8 cellular contexts compared by ENCODE assay signal in the genomic region with DNA sequence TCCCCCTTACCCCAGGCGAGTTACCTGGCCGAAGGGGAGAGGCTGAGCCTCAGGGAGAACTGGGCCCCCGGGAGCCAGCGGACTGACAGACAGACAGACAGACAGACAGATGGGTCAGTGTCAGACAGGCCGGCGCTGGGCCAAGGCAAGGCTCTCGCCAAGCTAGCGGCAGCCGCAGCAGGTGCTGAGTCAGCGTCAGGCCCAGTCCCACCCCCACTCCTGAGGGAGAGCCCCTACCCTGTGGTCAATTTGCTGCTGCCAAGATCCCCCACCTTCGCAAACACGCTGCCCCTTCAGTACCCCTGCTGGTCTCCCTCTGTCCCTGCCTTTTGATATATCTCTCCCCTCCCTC. TPM values are rescaled to one million over a fixed set of nuclear protein-coding genes. Genes with fewer than 3 reads are reported as not detected.
DNase-seq lines count a peak whose midpoint lies in the region; ATAC-seq and TF ChIP-seq lines count a peak whose summit lies in the region.

No MANE protein-coding gene starts in this region.

- peaks cover 6% of the 10 kb centered on the region for H3K36me3 Mint-ChIP-seq in activated T-cell treated with anti-CD3 and anti-CD28 coated beads, Interleukin-2, amount 50 U/mL, for 24 hours (ENCODE audit: low read depth)
- H3K36me3 Mint-ChIP-seq in activated CD4-positive, alpha-beta memory T cell treated with anti-CD3 and anti-CD28 coated beads for 36 hours = peaks cover 6% of the 10 kb centered on the region

- H3K9me2 ChIP-seq in hepatocyte (replicated peaks; ENCODE audit: insufficient read depth) = no peaks in the 10 kb centered on the region

- DNase-seq in activated T-cell treated with anti-CD3 and anti-CD28 coated beads, Interleukin-2, amount 50 U/mL, for 24 hours = peak; percentile 46
- DNase-seq in activated T-cell treated with anti-CD3 and anti-CD28 coated beads for 4 hours = no peak
- peak; percentile 42 for DNase-seq in activated CD4-positive, alpha-beta memory T cell treated with anti-CD3 and anti-CD28 coated beads for 36 hours
- peak; percentile 67 for DNase-seq in hepatocyte (ENCODE audit: low spot score)
- DNase-seq in thoracic aorta (ENCODE audit: low spot score) = no peak

- peaks cover 29% of the 10 kb centered on the region for H3K27me3 ChIP-seq in hepatocyte
- H3K27me3 ChIP-seq in thoracic aorta (replicated peaks; ENCODE audit: insufficient read depth) = peaks cover 5% of the 10 kb centered on the region

- WGBS in hepatocyte (ENCODE audit: low lambda C conversion rate, missing lambda C conversion rate) = 3% methylated on average over 10 of the region's 12 CpGs

- H3K79me2 ChIP-seq in hepatocyte = peaks cover 2% of the 10 kb centered on the region

- ATAC-seq in thoracic aorta (ENCODE audit: insufficient number of reproducible peaks, low FRiP score, low read depth) = no peak
- ATAC-seq in HG03108 (IDR thresholded peaks at IDR 0.05; ENCODE audit: unreplicated experiment) = no peak
- ATAC-seq in HG03135 (IDR thresholded peaks at IDR 0.05; ENCODE audit: unreplicated experiment) = no peak
- no peak for ATAC-seq in HG02610 (IDR thresholded peaks at IDR 0.05; ENCODE audit: unreplicated experiment)

- no peak overlapping the region for H3K27ac Mint-ChIP-seq in activated T-cell treated with anti-CD3 and anti-CD28 coated beads, Interleukin-2, amount 50 U/mL, for 24 hours
- H3K27ac Mint-ChIP-seq in activated CD4-positive, alpha-beta memory T cell treated with anti-CD3 and anti-CD28 coated beads for 36 hours = no peak overlapping the region

- peak overlapping the region; percentile 99 for H3K4me2 ChIP-seq in hepatocyte

- H3K4me1 ChIP-seq in hepatocyte (ENCODE audit: insufficient read depth) (peaks cover 53% of the 10 kb centered on the region), thoracic aorta (ENCODE audit: control insufficient read depth in 1 of 2, low read depth in 2 of 2) (peaks cover 32 to 66% of the 10 kb centered on the region in 2 donors)

- CTCF ChIA-PET in activated CD4-positive, alpha-beta memory T cell treated with anti-CD3 and anti-CD28 coated beads for 36 hours (lab: Charles Lee) = interaction anchor here (0.6 to 1.7 kb wide), 6 partner anchors 12 to 120 kb away, joined by 3 to 8 read pairs (median 4); a partner anchor contains a TSS

- H3K36me3 ChIP-seq in hepatocyte (replicated peaks; ENCODE audit: insufficient read depth, low read depth) = no peaks in the 10 kb centered on the region
- no peaks in the 10 kb centered on the region for H3K36me3 ChIP-seq in thoracic aorta

- POLR2A ChIA-PET in activated CD4-positive, alpha-beta memory T cell treated with anti-CD3 and anti-CD28 coated beads for 36 hours (lab: Charles Lee) = interaction anchor here (0.6 to 0.7 kb wide), 2 partner anchors 175 to 248 kb away, joined by 3 to 4 read pairs; a partner anchor contains a TSS

- H2AFZ ChIP-seq in hepatocyte = no peak overlapping the region

- peaks cover 53% of the 10 kb centered on the region for H3K4me1 Mint-ChIP-seq in activated T-cell treated with anti-CD3 and anti-CD28 coated beads, Interleukin-2, amount 50 U/mL, for 24 hours (ENCODE audit: low read depth)
- H3K4me1 Mint-ChIP-seq in activated CD4-positive, alpha-beta memory T cell treated with anti-CD3 and anti-CD28 coated beads for 36 hours (ENCODE audit: low read depth) = peaks cover 48% of the 10 kb centered on the region

- peak overlapping the region; percentile 76 for H3K4me3 Mint-ChIP-seq in activated T-cell treated with anti-CD3 and anti-CD28 coated beads, Interleukin-2, amount 50 U/mL, for 24 hours
- H3K4me3 Mint-ChIP-seq in activated CD4-positive, alpha-beta memory T cell treated with anti-CD3 and anti-CD28 coated beads for 36 hours = no peak overlapping the region

- TF ChIP-seq CTCF in hepatocyte (IDR thresholded peaks at IDR 0.05; ENCODE audit: poor library complexity) = no peak
- no peak for TF ChIP-seq CTCF in thoracic aorta (IDR thresholded peaks at IDR 0.05)

- peak overlapping the region; percentile 75 for H3K4me3 ChIP-seq in hepatocyte
- peak overlapping the region; percentile 63 for H3K4me3 ChIP-seq in thoracic aorta

- H3K27ac ChIP-seq in hepatocyte = peak overlapping the region; percentile 49
- no peak overlapping the region for H3K27ac ChIP-seq in thoracic aorta

- H3K9me3 Mint-ChIP-seq in activated T-cell treated with anti-CD3 and anti-CD28 coated beads, Interleukin-2, amount 50 U/mL, for 24 hours = no peaks in the 10 kb centered on the region
- H3K9me3 Mint-ChIP-seq in activated CD4-positive, alpha-beta memory T cell treated with anti-CD3 and anti-CD28 coated beads for 36 hours = no peaks in the 10 kb centered on the region

- intact Hi-C loops in activated CD4-positive, alpha-beta memory T cell treated with anti-CD3 and anti-CD28 coated beads for 36 hours (cut with micrococcal nuclease) = no loop called here

- peaks cover 68% of the 10 kb centered on the region for H3K27me3 Mint-ChIP-seq in activated T-cell treated with anti-CD3 and anti-CD28 coated beads, Interleukin-2, amount 50 U/mL, for 24 hours
- peaks cover 52% of the 10 kb centered on the region for H3K27me3 Mint-ChIP-seq in activated CD4-positive, alpha-beta memory T cell treated with anti-CD3 and anti-CD28 coated beads for 36 hours

- H4K20me1 ChIP-seq in hepatocyte (ENCODE audit: insufficient read depth, poor library complexity, severe bottlenecking) = no peaks in the 10 kb centered on the region

- no peaks in the 10 kb centered on the region for H3K9me3 ChIP-seq in hepatocyte (ENCODE audit: low read depth)
- H3K9me3 ChIP-seq in thoracic aorta = no peaks in the 10 kb centered on the region

RNA-seq across cellular contexts. Expression of a gene that starts 1.5 kb away (rescaled TPM):
- total RNA-seq in activated CD4-positive, alpha-beta memory T cell treated with anti-CD3 and anti-CD28 coated beads for 36 hours = 1 to 10 TPM; 1.0 to 2.1 TPM
- total RNA-seq in hepatocyte = 1.4 and 2.7 TPM in 2 replicates
- 3.6 and 3.8 TPM in 2 replicates for polyA plus RNA-seq in hepatocyte
- under 1 TPM in 1 of 2 donors, not detected in 1; 0.68 TPM for total RNA-seq in thoracic aorta

RNA-seq across cellular contexts. Expression of a gene that starts 4.1 kb away (rescaled TPM):
- total RNA-seq in activated CD4-positive, alpha-beta memory T cell treated with anti-CD3 and anti-CD28 coated beads for 36 hours = 1 to 10 TPM; 7.7 to 8.5 TPM
- total RNA-seq in hepatocyte = 10.9 and 12.4 TPM in 2 replicates
- polyA plus RNA-seq in hepatocyte = 16.9 and 17.5 TPM in 2 replicates
- total RNA-seq in thoracic aorta = 10 to 100 TPM; 11.6 to 17.6 TPM

RNA-seq across cellular contexts. Expression of a gene that starts 5.6 kb away (rescaled TPM):
- 10 to 100 TPM; 11.4 to 11.6 TPM for total RNA-seq in activated CD4-positive, alpha-beta memory T cell treated with anti-CD3 and anti-CD28 coated beads for 36 hours
- 12.3 and 12.5 TPM in 2 replicates for total RNA-seq in hepatocyte
- polyA plus RNA-seq in hepatocyte = 13.7 and 13.9 TPM in 2 replicates
- total RNA-seq in thoracic aorta = 1 to 10 TPM; 7.7 to 9.7 TPM

RNA-seq across cellular contexts. Expression of a gene that starts 12.1 kb away (rescaled TPM):
- total RNA-seq in activated CD4-positive, alpha-beta memory T cell treated with anti-CD3 and anti-CD28 coated beads for 36 hours = not detected
- not detected in 2 replicates for total RNA-seq in hepatocyte
- polyA plus RNA-seq in hepatocyte = not detected in 2 replicates
- total RNA-seq in thoracic aorta = not detected

RNA-seq across cellular contexts. Expression of a gene that starts 15.4 kb away (rescaled TPM):
- total RNA-seq in activated CD4-positive, alpha-beta memory T cell treated with anti-CD3 and anti-CD28 coated beads for 36 hours = not detected
- total RNA-seq in hepatocyte = not detected in 2 replicates
- polyA plus RNA-seq in hepatocyte = not detected in 2 replicates
- not detected for total RNA-seq in thoracic aorta

Comparison
In these comparisons a context has a peak if more than half of its experiments do, and no peak if none do; other contexts are left out.
1. DNase-seq: peak in activated T-cell treated with anti-CD3 and anti-CD28 coated beads, Interleukin-2, amount 50 U/mL, for 24 hours (single experiment), activated CD4-positive, alpha-beta memory T cell treated with anti-CD3 and anti-CD28 coated beads for 36 hours (single experiment) and hepatocyte (single experiment); none in activated T-cell treated with anti-CD3 and anti-CD28 coated beads for 4 hours (single experiment) and thoracic aorta (single experiment).